In genomic region chr2:9555338-9556120, GRCh38 we compare ENCODE assay signal across 1 cellular context.
TF ChIP-seq lines count a peak whose summit lies in the region.

Gene ADAM17 (minus strand): TSS chr2:9555830. CDS start chr2:9555605, 225 bp downstream.

TF ChIP-seq in K562, 482 proteins besides CTCF, POLR2A, EP300 and RAD21 (continued from another document):
- TF ChIP-seq, protein P1, sequence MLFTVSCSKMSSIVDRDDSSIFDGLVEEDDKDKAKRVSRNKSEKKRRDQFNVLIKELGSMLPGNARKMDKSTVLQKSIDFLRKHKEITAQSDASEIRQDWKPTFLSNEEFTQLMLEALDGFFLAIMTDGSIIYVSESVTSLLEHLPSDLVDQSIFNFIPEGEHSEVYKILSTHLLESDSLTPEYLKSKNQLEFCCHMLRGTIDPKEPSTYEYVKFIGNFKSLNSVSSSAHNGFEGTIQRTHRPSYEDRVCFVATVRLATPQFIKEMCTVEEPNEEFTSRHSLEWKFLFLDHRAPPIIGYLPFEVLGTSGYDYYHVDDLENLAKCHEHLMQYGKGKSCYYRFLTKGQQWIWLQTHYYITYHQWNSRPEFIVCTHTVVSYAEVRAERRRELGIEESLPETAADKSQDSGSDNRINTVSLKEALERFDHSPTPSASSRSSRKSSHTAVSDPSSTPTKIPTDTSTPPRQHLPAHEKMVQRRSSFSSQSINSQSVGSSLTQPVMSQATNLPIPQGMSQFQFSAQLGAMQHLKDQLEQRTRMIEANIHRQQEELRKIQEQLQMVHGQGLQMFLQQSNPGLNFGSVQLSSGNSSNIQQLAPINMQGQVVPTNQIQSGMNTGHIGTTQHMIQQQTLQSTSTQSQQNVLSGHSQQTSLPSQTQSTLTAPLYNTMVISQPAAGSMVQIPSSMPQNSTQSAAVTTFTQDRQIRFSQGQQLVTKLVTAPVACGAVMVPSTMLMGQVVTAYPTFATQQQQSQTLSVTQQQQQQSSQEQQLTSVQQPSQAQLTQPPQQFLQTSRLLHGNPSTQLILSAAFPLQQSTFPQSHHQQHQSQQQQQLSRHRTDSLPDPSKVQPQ (CRISPR knock-in tag; IDR thresholded peaks at IDR 0.05; ENCODE audit: borderline replicate concordance): no peak
- no peak for TF ChIP-seq PATZ1 (CRISPR knock-in tag; IDR thresholded peaks at IDR 0.05; ENCODE audit: borderline replicate concordance)
- peak; percentile 46; the same call in 1 of the 2 replicates for TF ChIP-seq LARP7 (IDR thresholded peaks at IDR 0.05)
- peak; percentile 86 for TF ChIP-seq SAFB (IDR thresholded peaks at IDR 0.05; ENCODE audit: borderline replicate concordance, low read depth, low read length)
- no peak for TF ChIP-seq KAT2B (IDR thresholded peaks at IDR 0.05; ENCODE audit: low read depth, low read length)
- TF ChIP-seq POLR2H (tag; IDR thresholded peaks at IDR 0.05; ENCODE audit: low read depth): peak; percentile 90
- no peak for TF ChIP-seq PRPF4 (IDR thresholded peaks at IDR 0.05; ENCODE audit: insufficient read depth, low read depth, low read length, poor library complexity, severe bottlenecking)
- no peak for TF ChIP-seq ZKSCAN3 (CRISPR knock-in tag; IDR thresholded peaks at IDR 0.05)
- TF ChIP-seq POLR2B (IDR thresholded peaks at IDR 0.05; ENCODE audit: low read depth, partially characterized antibody): peak; percentile 62
- 0 out of 2 replicates have a peak, but pooled peaks have one; percentile 58 for TF ChIP-seq BRD4 (IDR thresholded peaks at IDR 0.05)
- peak; percentile 56 for TF ChIP-seq HNRNPLL (IDR thresholded peaks at IDR 0.05; ENCODE audit: low read depth, low read length, poor library complexity, severe bottlenecking)
- TF ChIP-seq DPF2 (IDR thresholded peaks at IDR 0.05): peak; percentile 39; the same call in 1 of the 2 replicates
- peak; percentile 91 to 95 for TF ChIP-seq MAZ (CRISPR knock-in tag; conservative IDR thresholded peaks at IDR 0.05 in 1 of 2, IDR thresholded peaks at IDR 0.05 in 1 of 2)
- peak in 1 of 2 experiments; percentile 53; a peak in 2 of 4 replicates for TF ChIP-seq SRF (CRISPR knock-in tag; IDR thresholded peaks at IDR 0.05)
- TF ChIP-seq, protein P2, sequence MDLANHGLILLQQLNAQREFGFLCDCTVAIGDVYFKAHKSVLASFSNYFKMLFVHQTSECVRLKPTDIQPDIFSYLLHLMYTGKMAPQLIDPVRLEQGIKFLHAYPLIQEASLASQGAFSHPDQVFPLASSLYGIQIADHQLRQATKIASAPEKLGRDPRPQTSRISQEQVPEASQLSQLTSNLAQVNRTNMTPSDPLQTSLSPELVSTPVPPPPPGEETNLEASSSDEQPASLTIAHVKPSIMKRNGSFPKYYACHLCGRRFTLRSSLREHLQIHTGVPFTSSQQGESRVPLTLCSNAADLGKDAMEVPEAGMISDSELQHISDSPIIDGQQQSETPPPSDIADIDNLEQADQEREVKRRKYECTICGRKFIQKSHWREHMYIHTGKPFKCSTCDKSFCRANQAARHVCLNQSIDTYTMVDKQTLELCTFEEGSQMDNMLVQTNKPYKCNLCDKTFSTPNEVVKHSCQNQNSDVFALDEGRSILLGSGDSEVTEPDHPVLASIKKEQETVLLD (IDR thresholded peaks at IDR 0.05): peak; percentile 75
- TF ChIP-seq, protein P3, sequence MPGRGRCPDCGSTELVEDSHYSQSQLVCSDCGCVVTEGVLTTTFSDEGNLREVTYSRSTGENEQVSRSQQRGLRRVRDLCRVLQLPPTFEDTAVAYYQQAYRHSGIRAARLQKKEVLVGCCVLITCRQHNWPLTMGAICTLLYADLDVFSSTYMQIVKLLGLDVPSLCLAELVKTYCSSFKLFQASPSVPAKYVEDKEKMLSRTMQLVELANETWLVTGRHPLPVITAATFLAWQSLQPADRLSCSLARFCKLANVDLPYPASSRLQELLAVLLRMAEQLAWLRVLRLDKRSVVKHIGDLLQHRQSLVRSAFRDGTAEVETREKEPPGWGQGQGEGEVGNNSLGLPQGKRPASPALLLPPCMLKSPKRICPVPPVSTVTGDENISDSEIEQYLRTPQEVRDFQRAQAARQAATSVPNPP (IDR thresholded peaks at IDR 0.05; ENCODE audit: borderline replicate concordance, insufficient read depth, insufficient read length): no peak
- TF ChIP-seq LEF1 (IDR thresholded peaks at IDR 0.05): 0 out of 2 replicates have a peak, but pooled peaks have one; percentile 21
- TF ChIP-seq ATF7 (IDR thresholded peaks at IDR 0.05): peak; percentile 87
- TF ChIP-seq ARID4B (CRISPR knock-in tag; IDR thresholded peaks at IDR 0.05): peak; percentile 57; the same call in 1 of the 2 replicates
- no peak for TF ChIP-seq ZNF165 (CRISPR knock-in tag; IDR thresholded peaks at IDR 0.05; ENCODE audit: borderline replicate concordance)
- peak; percentile 81; the same call in 1 of the 2 replicates for TF ChIP-seq PREB (CRISPR knock-in tag; IDR thresholded peaks at IDR 0.05)
- TF ChIP-seq BRCA1 (IDR thresholded peaks at IDR 0.05): no peak
- TF ChIP-seq BRCA1 (CRISPR knock-in tag; IDR thresholded peaks at IDR 0.05): no peak
- no peak for TF ChIP-seq POU5F1 (IDR thresholded peaks at IDR 0.05; ENCODE audit: borderline replicate concordance, low read depth, low read length, partially characterized antibody)
- peak; percentile 2; the same call in 1 of the 2 replicates for TF ChIP-seq HLTF (IDR thresholded peaks at IDR 0.05)
- peak; percentile 89 for TF ChIP-seq ETV1 (tag; conservative IDR thresholded peaks at IDR 0.05; ENCODE audit: low read depth)
- TF ChIP-seq ZNF551 (CRISPR knock-in tag; IDR thresholded peaks at IDR 0.05): no peak
- peak; percentile 73 for TF ChIP-seq FUS (optimal IDR thresholded peaks at IDR 0.05; ENCODE audit: low read depth, low read length)
- peak; percentile 26; the same call in 1 of the 2 replicates for TF ChIP-seq ZKSCAN1 (IDR thresholded peaks at IDR 0.05; ENCODE audit: low read depth, low read length)
- TF ChIP-seq FOXA3 (CRISPR knock-in tag; conservative IDR thresholded peaks at IDR 0.05 in 1 of 2, IDR thresholded peaks at IDR 0.05 in 1 of 2): peak in 1 of 2 experiments; percentile 37; a peak in 1 of 4 replicates
- TF ChIP-seq NCOA6 (IDR thresholded peaks at IDR 0.05): peak; percentile 48; the same call in 1 of the 2 replicates
- TF ChIP-seq ZC3H8 (IDR thresholded peaks at IDR 0.05): 0 out of 2 replicates have a peak, but pooled peaks have one; percentile 44
- TF ChIP-seq ZNF324 (CRISPR knock-in tag; IDR thresholded peaks at IDR 0.05): 0 out of 2 replicates have a peak, but pooled peaks have one; percentile 3
- TF ChIP-seq TEAD4 (IDR thresholded peaks at IDR 0.05; ENCODE audit: low read length): 0 out of 2 replicates have a peak, but pooled peaks have one; percentile 41
- no peak for TF ChIP-seq TEAD4 (CRISPR knock-in tag; IDR thresholded peaks at IDR 0.05; ENCODE audit: borderline replicate concordance)
- TF ChIP-seq HDAC1 (IDR thresholded peaks at IDR 0.05): peak in 1 of 2 experiments; percentile 92; a peak in 3 of 4 replicates
- TF ChIP-seq MED1 (CRISPR knock-in tag; IDR thresholded peaks at IDR 0.05; ENCODE audit: borderline replicate concordance): no peak
- TF ChIP-seq CAMTA2 (CRISPR knock-in tag; conservative IDR thresholded peaks at IDR 0.05): no peak
